ENCODE assay signal across 17 cellular contexts in genomic region chr1:72003092-72003491, GRCh38.
"Had no signal": no experiment of that assay in that cellular context is flagged by ENCODE, and none has a peak within 500 bp of the region (broad histone marks: within the 10 kb centered on the region; RNA-seq: fewer than 3 reads in every experiment).

No MANE protein-coding gene starts in this region.

- H3K27ac ChIP-seq: breast epithelium, suprapubic skin had no signal

- H3K27ac Mint-ChIP-seq: activated CD8-positive, alpha-beta T cell treated with anti-CD3 and anti-CD28 coated beads for 36 hours; activated naive CD8-positive, alpha-beta T cell treated with anti-CD3 and anti-CD28 coated beads, Interleukin-2, amount 10 ng/mL, durations not matched to agents 7 days and 5 days; activated T-cell treated with anti-CD3 and anti-CD28 coated beads, Interleukin-2, amount 50 U/mL, for 72 hours; immature natural killer cell; naive thymus-derived CD8-positive, alpha-beta T cell had no signal

- H3K27me3 Mint-ChIP-seq: activated CD8-positive, alpha-beta T cell treated with anti-CD3 and anti-CD28 coated beads for 36 hours; naive thymus-derived CD8-positive, alpha-beta T cell had no signal

- DNase-seq: activated CD8-positive, alpha-beta memory T cell treated with anti-CD3 and anti-CD28 coated beads, Interleukin-2, amount 50 U/mL, for 4 hours; activated CD8-positive, alpha-beta T cell treated with anti-CD3 and anti-CD28 coated beads for 36 hours; activated naive CD8-positive, alpha-beta T cell treated with anti-CD3 and anti-CD28 coated beads, Interleukin-2, amount 10 ng/mL, durations not matched to agents 7 days and 5 days; activated T-cell treated with anti-CD3 and anti-CD28 coated beads, Interleukin-2, amount 50 U/mL, for 72 hours; aorta; dermis blood vessel endothelial cell; hippocampal formation; immature natural killer cell; left cardiac atrium; mammary epithelial cell; mucosa of descending colon; naive thymus-derived CD8-positive, alpha-beta T cell; stimulated activated CD4-positive, alpha-beta T cell treated with anti-CD3 and anti-CD28 coated beads, Interleukin-2, amount 100 ng/mL, for 48 hours; stimulated activated CD8-positive, alpha-beta memory T cell treated with anti-CD3 and anti-CD28 coated beads, Interleukin-4, amount 100 ng/mL, for 48 hours; stimulated activated naive CD8-positive, alpha-beta T cell treated with anti-CD3 and anti-CD28 coated beads, Interleukin-15, Interleukin-2, amounts not matched to agents 100 U/mL and 50 U/mL, for 24 hours had no signal

- H3K4me1 Mint-ChIP-seq: activated naive CD8-positive, alpha-beta T cell treated with anti-CD3 and anti-CD28 coated beads, Interleukin-2, amount 10 ng/mL, durations not matched to agents 7 days and 5 days; naive thymus-derived CD8-positive, alpha-beta T cell had no signal

- ATAC-seq: activated CD8-positive, alpha-beta T cell treated with anti-CD3 and anti-CD28 coated beads for 36 hours; activated T-cell treated with anti-CD3 and anti-CD28 coated beads, Interleukin-2, amount 50 U/mL, for 72 hours; left cardiac atrium; mucosa of descending colon; naive thymus-derived CD8-positive, alpha-beta T cell; stimulated activated naive CD8-positive, alpha-beta T cell treated with anti-CD3 and anti-CD28 coated beads, Interleukin-15, Interleukin-2, amounts not matched to agents 100 U/mL and 50 U/mL, for 24 hours had no signal

- H3K9me3 Mint-ChIP-seq: activated CD8-positive, alpha-beta T cell treated with anti-CD3 and anti-CD28 coated beads for 36 hours; activated naive CD8-positive, alpha-beta T cell treated with anti-CD3 and anti-CD28 coated beads, Interleukin-2, amount 10 ng/mL, durations not matched to agents 7 days and 5 days had no signal

- H3K36me3 ChIP-seq: breast epithelium, suprapubic skin had no signal

- H3K4me1 ChIP-seq: breast epithelium, suprapubic skin had no signal

- H3K27me3 ChIP-seq: breast epithelium, suprapubic skin had no signal

- H3K4me3 ChIP-seq: breast epithelium, mucosa of descending colon, suprapubic skin had no signal

- H3K36me3 Mint-ChIP-seq: activated naive CD8-positive, alpha-beta T cell treated with anti-CD3 and anti-CD28 coated beads, Interleukin-2, amount 10 ng/mL, durations not matched to agents 7 days and 5 days; immature natural killer cell; naive thymus-derived CD8-positive, alpha-beta T cell had no signal

- H3K4me3 Mint-ChIP-seq: activated CD8-positive, alpha-beta T cell treated with anti-CD3 and anti-CD28 coated beads for 36 hours; activated naive CD8-positive, alpha-beta T cell treated with anti-CD3 and anti-CD28 coated beads, Interleukin-2, amount 10 ng/mL, durations not matched to agents 7 days and 5 days; activated T-cell treated with anti-CD3 and anti-CD28 coated beads, Interleukin-2, amount 50 U/mL, for 72 hours; immature natural killer cell; naive thymus-derived CD8-positive, alpha-beta T cell had no signal

- H3K9me3 ChIP-seq: breast epithelium, mucosa of descending colon, suprapubic skin had no signal
